26 cellular contexts compared by ENCODE assay signal in the genomic region with DNA sequence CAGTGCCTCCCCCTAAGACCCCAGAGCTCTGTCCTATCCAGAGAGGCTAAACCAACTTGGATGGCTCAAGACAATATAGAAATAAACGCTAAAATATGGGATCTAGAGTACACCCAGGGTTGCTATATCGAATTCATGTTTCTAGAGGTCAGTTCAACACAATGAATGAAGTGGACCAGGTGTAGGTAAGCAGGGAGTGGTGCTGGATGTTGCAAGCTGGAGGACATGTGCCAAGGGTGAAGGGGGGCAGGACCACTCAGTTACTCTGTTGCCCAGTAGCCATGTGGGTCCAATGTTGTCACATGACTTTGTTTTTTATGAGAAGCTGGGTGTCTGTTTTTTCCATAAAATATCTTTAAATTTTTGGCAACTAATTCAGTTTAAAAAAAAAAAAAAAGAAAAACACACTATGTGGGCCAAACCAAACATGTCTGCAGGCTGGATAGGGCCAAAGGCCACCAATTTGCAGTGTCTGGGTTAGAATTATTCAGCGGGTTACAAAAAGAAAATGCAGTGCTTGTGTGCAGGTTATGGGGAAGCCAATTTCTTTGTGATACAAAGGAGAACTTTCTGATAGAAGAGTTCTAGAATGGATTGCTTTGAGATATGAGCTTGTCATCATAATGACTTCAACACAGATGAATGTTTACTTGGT.
"Had no signal": no experiment of that assay in that cellular context is flagged by ENCODE, and none has a peak within 500 bp of the region (broad histone marks: within the 10 kb centered on the region; RNA-seq: fewer than 3 reads in every experiment).

No MANE protein-coding gene starts in this region.

- ATAC-seq: activated CD8-positive, alpha-beta T cell treated with anti-CD3 and anti-CD28 coated beads, Interleukin-2, amount 10 ng/mL, durations not matched to agents 7 days and 5 days; activated naive CD4-positive, alpha-beta T cell treated with anti-CD3 and anti-CD28 coated beads, Interleukin-2, amount 50 U/mL, for 72 hours; activated T-helper 17 cell treated with anti-CD3 and anti-CD28 coated beads, Interleukin-2, amount 50 U/mL, for 72 hours; esophagus mucosa; gastrocnemius medialis; mucosa of descending colon; psoas muscle; right cardiac atrium; stimulated activated naive CD8-positive, alpha-beta T cell treated with anti-CD3 and anti-CD28 coated beads, Interleukin-15, Interleukin-2, amounts not matched to agents 100 U/mL and 50 U/mL, for 24 hours; T-cell; upper lobe of right lung had no signal

- H3K27ac Mint-ChIP-seq: activated CD8-positive, alpha-beta T cell treated with anti-CD3 and anti-CD28 coated beads, Interleukin-2, amount 10 ng/mL, durations not matched to agents 7 days and 5 days; activated naive CD4-positive, alpha-beta T cell treated with anti-CD3 and anti-CD28 coated beads, Interleukin-2, amount 50 U/mL, for 72 hours; activated T-helper 17 cell treated with anti-CD3 and anti-CD28 coated beads, Interleukin-2, amount 50 U/mL, for 72 hours; dendritic cell treated with granulocyte-macrophage colony-stimulating factor and Interleukin-4, amounts not matched to agents 40 ng/mL and 50 ng/mL, for 4 days; memory B cell; T-cell; T-helper 2 cell treated with Interferon-gamma antibody and Interleukin-4, amounts not matched to agents 5 μg/mL and 100 μg/mL, for 36 hours had no signal

- H3K9me3 ChIP-seq: adrenal gland, ascending aorta, gastrocnemius medialis, mucosa of descending colon, psoas muscle, thyroid gland, upper lobe of right lung had no signal

- H3K4me1 Mint-ChIP-seq: activated T-helper 17 cell treated with anti-CD3 and anti-CD28 coated beads, Interleukin-2, amount 50 U/mL, for 72 hours; memory B cell had no signal

- H3K36me3 Mint-ChIP-seq: activated naive CD4-positive, alpha-beta T cell treated with anti-CD3 and anti-CD28 coated beads, Interleukin-2, amount 50 U/mL, for 72 hours; memory B cell; T-cell had no signal

- H3K4me3 ChIP-seq: adrenal gland, ascending aorta, gastrocnemius medialis, mucosa of descending colon, psoas muscle, thyroid gland, upper lobe of right lung had no signal

- H3K36me3 ChIP-seq: adrenal gland, ascending aorta, gastrocnemius medialis, thyroid gland, upper lobe of right lung, WERI-Rb-1 had no signal

- H3K4me3 Mint-ChIP-seq: activated CD8-positive, alpha-beta T cell treated with anti-CD3 and anti-CD28 coated beads, Interleukin-2, amount 10 ng/mL, durations not matched to agents 7 days and 5 days; activated T-helper 17 cell treated with anti-CD3 and anti-CD28 coated beads, Interleukin-2, amount 50 U/mL, for 72 hours; dendritic cell treated with granulocyte-macrophage colony-stimulating factor and Interleukin-4, amounts not matched to agents 40 ng/mL and 50 ng/mL, for 4 days; memory B cell; T-cell; T-helper 2 cell treated with Interferon-gamma antibody and Interleukin-4, amounts not matched to agents 5 μg/mL and 100 μg/mL, for 36 hours had no signal

- H3K9me3 Mint-ChIP-seq: activated naive CD4-positive, alpha-beta T cell treated with anti-CD3 and anti-CD28 coated beads, Interleukin-2, amount 50 U/mL, for 72 hours; activated T-helper 17 cell treated with anti-CD3 and anti-CD28 coated beads, Interleukin-2, amount 50 U/mL, for 72 hours; dendritic cell treated with granulocyte-macrophage colony-stimulating factor and Interleukin-4, amounts not matched to agents 40 ng/mL and 50 ng/mL, for 4 days; memory B cell; T-cell; T-helper 2 cell treated with Interferon-gamma antibody and Interleukin-4, amounts not matched to agents 5 μg/mL and 100 μg/mL, for 36 hours had no signal

- DNase-seq: activated CD4-positive, alpha-beta T cell treated with anti-CD3 and anti-CD28 coated beads, Interleukin-2, amount 50 U/mL, for 1 hour; activated CD4-positive, CD25-positive, alpha-beta regulatory T cell treated with anti-CD3 and anti-CD28 coated beads, Interleukin-2, amount 50 U/mL, for 72 hours; activated CD8-positive, alpha-beta T cell treated with anti-CD3 and anti-CD28 coated beads, Interleukin-2, amount 10 ng/mL, durations not matched to agents 7 days and 5 days; activated T-cell treated with anti-CD3 and anti-CD28 coated beads, Interleukin-2, amount 50 U/mL, for 1 hour; adrenal gland; effector memory CD4-positive, alpha-beta T cell; gastrocnemius medialis; hypothalamus; mucosa of descending colon; psoas muscle; right cardiac atrium; stimulated activated CD4-positive, alpha-beta T cell treated with anti-CD3 and anti-CD28 coated beads, Interleukin-12 subunit alpha, Interleukin-12 subunit beta, amount 100 ng/mL, for 4 hours; stimulated activated CD4-positive, alpha-beta T cell treated with anti-CD3 and anti-CD28 coated beads, Interleukin-4, amount 100 ng/mL, for 4 hours; stimulated activated naive CD8-positive, alpha-beta T cell treated with anti-CD3 and anti-CD28 coated beads, Interleukin-15, Interleukin-2, amounts not matched to agents 100 U/mL and 50 U/mL, for 24 hours; substantia nigra; T-cell; thyroid gland; upper lobe of right lung; WERI-Rb-1 had no signal

- H3K27ac ChIP-seq: adrenal gland, gastrocnemius medialis, psoas muscle, upper lobe of right lung, WERI-Rb-1 had no signal

- H3K27me3 ChIP-seq: adrenal gland, ascending aorta, gastrocnemius medialis, thyroid gland, upper lobe of right lung had no signal
